8 cellular contexts compared by ENCODE assay signal in genomic region chr9:99818439-99818992, GRCh38. TPM values are rescaled to one million over a fixed set of nuclear protein-coding genes. Genes with fewer than 3 reads are reported as not detected.
DNase-seq lines count a peak whose midpoint lies in the region; ATAC-seq and TF ChIP-seq lines count a peak whose summit lies in the region.

No MANE protein-coding gene starts in this region.

- peak overlapping the region; percentile 96 for H3K9ac ChIP-seq in GM23248

- H3K4me3 ChIP-seq in GM23248 (peak overlapping the region; percentile 85), PC-9 (peak overlapping the region; percentile 87), epithelial cell of proximal tubule (ENCODE audit: low read depth, low read length) (peak overlapping the region; percentile 89)

- H3K4me3 Mint-ChIP-seq in progenitor cell of endocrine pancreas (ENCODE audit: low read depth): peak overlapping the region; percentile 91

- H3F3A ChIP-seq in GM23248 (ENCODE audit: insufficient read depth) (peaks cover 21% of the 10 kb centered on the region), PC-9 (ENCODE audit: insufficient read depth, low read depth) (peaks cover 9% of the 10 kb centered on the region; the same call in 1 of the 2 replicates)

- intact Hi-C loops in PC-9 (cut with micrococcal nuclease; ENCODE audit: unreplicated experiment): loop anchor here (2.0 kb wide), 1 partner anchor 280 kb away; the partner anchor contains the start of genes ERP44 and INVS

- H3K4me1 ChIP-seq in GM23248 (ENCODE audit: insufficient read depth) (peaks cover 6% of the 10 kb centered on the region), PC-9 (replicated peaks; ENCODE audit: insufficient read depth) (peaks cover 28% of the 10 kb centered on the region)

- in situ Hi-C loops in GM23248 (cut with MboI): no loop called here

- ATAC-seq in GM18868 (IDR thresholded peaks at IDR 0.05; ENCODE audit: unreplicated experiment): no peak
- ATAC-seq in HG03045 (IDR thresholded peaks at IDR 0.05; ENCODE audit: unreplicated experiment): no peak
- no peak for ATAC-seq in GM19463 (IDR thresholded peaks at IDR 0.05; ENCODE audit: unreplicated experiment)

- TSS peak; percentile 48 for BruUV-seq in PC-9 (replicated peaks; lab: Mats Ljungman, UMichigan)

- TF ChIP-seq CTCF in PC-9 (conservative IDR thresholded peaks at IDR 0.05) (no peak), epithelial cell of proximal tubule (conservative IDR thresholded peaks at IDR 0.05; ENCODE audit: low read depth, low read length) (no peak), progenitor cell of endocrine pancreas (IDR thresholded peaks at IDR 0.05; ENCODE audit: unreplicated experiment) (no peak)

- H4K20me1 ChIP-seq in GM23248 (ENCODE audit: insufficient read depth) (no peaks in the 10 kb centered on the region), PC-9 (ENCODE audit: insufficient read depth) (no peaks in the 10 kb centered on the region)

- H3K4me1 Mint-ChIP-seq in progenitor cell of endocrine pancreas (ENCODE audit: low read depth): peaks cover 25% of the 10 kb centered on the region

- H3K27me3 Mint-ChIP-seq in progenitor cell of endocrine pancreas: peaks cover 15% of the 10 kb centered on the region

- CTCF ChIA-PET in PC-9 (lab: Charles Lee): interaction anchor here (0.6 kb wide), 1 partner anchor 1896 kb away, joined by 5 read pairs; the partner anchor contains the start of gene TRMO

- H3K27me3 ChIP-seq in GM23248 (replicated peaks; ENCODE audit: insufficient read depth) (no peaks in the 10 kb centered on the region), PC-9 (ENCODE audit: insufficient read depth, low read depth) (peaks cover 8% of the 10 kb centered on the region; the same call in 1 of the 2 replicates)

- peak overlapping the region; percentile 90 for H3K27ac Mint-ChIP-seq in progenitor cell of endocrine pancreas

- H3K36me3 Mint-ChIP-seq in progenitor cell of endocrine pancreas (ENCODE audit: insufficient read depth): peaks cover 3% of the 10 kb centered on the region

- H3K36me3 ChIP-seq in GM23248 (ENCODE audit: low read depth) (no peaks in the 10 kb centered on the region), PC-9 (ENCODE audit: low read depth) (no peaks in the 10 kb centered on the region)

- WGBS in GM23248 (ENCODE audit: low coverage in 1 of 2, low lambda C conversion rate in 2 of 2, missing lambda C conversion rate in 2 of 2), 2 experiments: 72 to 77% methylated on average over 7 of the region's 7 CpGs

- H3K9me2 ChIP-seq in GM23248 (ENCODE audit: insufficient read depth) (no peaks in the 10 kb centered on the region), PC-9 (ENCODE audit: insufficient read depth) (no peaks in the 10 kb centered on the region)

- H3K9me3 Mint-ChIP-seq in progenitor cell of endocrine pancreas (ENCODE audit: low read depth): no peaks in the 10 kb centered on the region

- DNase-seq in GM23248 (peak; percentile 17), PC-9 (no peak), epithelial cell of proximal tubule (ENCODE audit: low read depth) (no peak), progenitor cell of endocrine pancreas (ENCODE audit: low spot score, unreplicated experiment) (no peak), HT-29 (ENCODE audit: low spot score) (no peak)

- H3K4me2 ChIP-seq in GM23248 (ENCODE audit: unreplicated experiment): peak overlapping the region; percentile 79
- peak overlapping the region; percentile 93 for H3K4me2 ChIP-seq in PC-9

- POLR2A ChIA-PET in PC-9 (lab: Charles Lee; ENCODE audit: unreplicated experiment): no interaction called here

- no peaks in the 10 kb centered on the region for H3K9me3 ChIP-seq in GM23248 (ENCODE audit: low read depth)
- H3K9me3 ChIP-seq in PC-9 (ENCODE audit: insufficient read depth, low read depth): no peaks in the 10 kb centered on the region

- H3K27ac ChIP-seq in GM23248: peak overlapping the region; percentile 97
- no peak overlapping the region for H3K27ac ChIP-seq in PC-9

- H3K79me2 ChIP-seq in GM23248 (ENCODE audit: insufficient read depth) (0 out of 2 replicates have a peak, but pooled peaks cover 14% of the 10 kb centered on the region), PC-9 (ENCODE audit: low read depth) (no peaks in the 10 kb centered on the region)

- H2AFZ ChIP-seq in GM23248 (peak overlapping the region; percentile 72), PC-9 (no peak overlapping the region)

RNA-seq across cellular contexts. Expression of gene NR4A3, which starts 3.2 kb away (rescaled TPM):
- total RNA-seq in GM23248 (2014; rRNA removed; shearing (Covaris generic)): 1.4 and 1.8 TPM in 2 replicates
- 0.56 and 1.0 TPM in 2 replicates for polyA plus RNA-seq in GM23248 (2016; fragmentation: Nextera tagmentation; extraction: Ambion mirVana)
- total RNA-seq in PC-9 (2021) (not detected in 2 replicates), epithelial cell of proximal tubule (0.07 TPM in 1 of 2 replicates, not detected in the other), progenitor cell of endocrine pancreas (1.2 and 1.4 TPM in 2 replicates)
- 0.13 TPM in 1 of 2 replicates, not detected in the other for total RNA-seq in HT-29 (2014; rRNA removed; shearing (Covaris generic))
